9 cellular contexts compared by ENCODE assay signal in the genomic region with DNA sequence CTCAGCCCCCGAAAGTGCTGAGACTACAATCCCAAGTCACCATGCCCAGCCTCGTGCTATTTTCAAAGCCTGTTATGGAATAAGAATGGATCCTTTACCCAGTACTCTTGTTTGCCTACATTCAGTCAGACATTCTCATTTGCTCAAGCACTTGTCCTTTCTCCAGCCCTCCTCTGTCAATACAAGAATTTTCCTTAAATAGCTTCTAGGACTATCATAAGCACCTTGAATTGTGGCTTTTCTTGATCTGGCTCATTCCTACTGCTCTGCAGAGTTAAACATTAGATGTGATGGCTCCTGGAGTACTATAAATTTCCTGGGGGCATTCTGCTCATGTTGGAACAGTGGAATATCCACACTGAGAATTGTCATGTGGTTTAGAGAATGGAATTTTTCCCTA.
"Had no signal": no experiment of that assay in that cellular context is flagged by ENCODE, and none has a peak within 500 bp of the region (broad histone marks: within the 10 kb centered on the region; RNA-seq: fewer than 3 reads in every experiment).

No MANE protein-coding gene starts in this region.

- H3K9me3 ChIP-seq: HAP-1 had no signal

- DNase-seq: GM23248, GOT3, H7, HFFc6 had no signal

- H3K4me3 Mint-ChIP-seq: HFFc6, IgD-negative memory B cell had no signal

- H3K27me3 Mint-ChIP-seq: IgD-negative memory B cell had no signal

- H3K9ac ChIP-seq: GM23248 had no signal

- H3K4me3 ChIP-seq: GM23248, HAP-1 had no signal

- ATAC-seq: HCT116, HepG2 had no signal

- H3K27ac ChIP-seq: GM23248, HL-60 had no signal

- H3K27ac Mint-ChIP-seq: HFFc6, IgD-negative memory B cell had no signal

- H3K4me1 ChIP-seq: HAP-1 had no signal

- H2AFZ ChIP-seq: GM23248 had no signal

- H3K36me3 ChIP-seq: HAP-1 had no signal
